Comparison of ENCODE assay signal across 8 cellular contexts in genomic region chr9:15104826-15105420, GRCh38.
A peak's percentile ranks its signal among the peaks of the same experiment; 100 is the strongest.
DNase-seq lines count a peak whose midpoint lies in the region; ATAC-seq and TF ChIP-seq lines count a peak whose summit lies in the region.

No MANE protein-coding gene starts in this region.

- 26 to 36% methylated on average over 4 of the region's 4 CpGs for WGBS in esophagus squamous epithelium, 2 donors

- POLR2A ChIA-PET in activated CD4-positive, alpha-beta T cell treated with anti-CD3 and anti-CD28 coated beads, Interleukin-2, amount 10 ng/mL, durations not matched to agents 7 days and 5 days (lab: Charles Lee) = no interaction called here

- H3K4me3 Mint-ChIP-seq in activated CD4-positive, alpha-beta T cell treated with anti-CD3 and anti-CD28 coated beads, Interleukin-2, amount 10 ng/mL, durations not matched to agents 7 days and 5 days = no peak overlapping the region
- no peak overlapping the region for H3K4me3 Mint-ChIP-seq in osteocyte (ENCODE audit: unreplicated experiment)

- no peaks in the 10 kb centered on the region for H3K4me1 Mint-ChIP-seq in activated CD4-positive, alpha-beta T cell treated with anti-CD3 and anti-CD28 coated beads, Interleukin-2, amount 10 ng/mL, durations not matched to agents 7 days and 5 days
- H3K4me1 Mint-ChIP-seq in osteocyte (ENCODE audit: unreplicated experiment) = no peaks in the 10 kb centered on the region

- peaks cover 0 to 5% (median 0%) of the 10 kb centered on the region in 3 donors for H3K9me3 ChIP-seq in esophagus squamous epithelium

- ATAC-seq in GM18868 (IDR thresholded peaks at IDR 0.05; ENCODE audit: unreplicated experiment) (peak; percentile 95), HG02973 (IDR thresholded peaks at IDR 0.05; ENCODE audit: unreplicated experiment) (peak; percentile 84)

- no peaks in the 10 kb centered on the region for H3K36me3 Mint-ChIP-seq in activated CD4-positive, alpha-beta T cell treated with anti-CD3 and anti-CD28 coated beads, Interleukin-2, amount 10 ng/mL, durations not matched to agents 7 days and 5 days (ENCODE audit: low read depth)
- peaks cover 3% of the 10 kb centered on the region for H3K36me3 Mint-ChIP-seq in osteocyte (ENCODE audit: unreplicated experiment)

- no peaks in the 10 kb centered on the region for H3K27me3 ChIP-seq in esophagus squamous epithelium

- H3K36me3 ChIP-seq in esophagus squamous epithelium = no peaks in the 10 kb centered on the region

- TF ChIP-seq POLR2A in esophagus squamous epithelium (IDR thresholded peaks at IDR 0.05) = no peak

- TF ChIP-seq CTCF in esophagus squamous epithelium (IDR thresholded peaks at IDR 0.05) (peak in 5 of 6 experiments; percentile 37 to 70 (median 57)), osteocyte (IDR thresholded peaks at IDR 0.05) (peak; percentile 79)

- H3K9me3 Mint-ChIP-seq in activated CD4-positive, alpha-beta T cell treated with anti-CD3 and anti-CD28 coated beads, Interleukin-2, amount 10 ng/mL, durations not matched to agents 7 days and 5 days = no peaks in the 10 kb centered on the region
- no peaks in the 10 kb centered on the region for H3K9me3 Mint-ChIP-seq in osteocyte (ENCODE audit: unreplicated experiment)

- CTCF ChIA-PET in activated CD4-positive, alpha-beta T cell treated with anti-CD3 and anti-CD28 coated beads, Interleukin-2, amount 10 ng/mL, durations not matched to agents 7 days and 5 days (lab: Charles Lee) = no interaction called here

- H3K4me1 ChIP-seq in esophagus squamous epithelium = no peaks in the 10 kb centered on the region

- intact Hi-C loops in esophagus squamous epithelium (cut with DNase I) = no loop called here

- H3K27ac Mint-ChIP-seq in activated CD4-positive, alpha-beta T cell treated with anti-CD3 and anti-CD28 coated beads, Interleukin-2, amount 10 ng/mL, durations not matched to agents 7 days and 5 days = no peak overlapping the region
- no peak overlapping the region for H3K27ac Mint-ChIP-seq in osteocyte (ENCODE audit: unreplicated experiment)

- no peak overlapping the region for H3K4me3 ChIP-seq in esophagus squamous epithelium

- H3K27ac ChIP-seq in esophagus squamous epithelium = no peak overlapping the region

- peaks cover 10% of the 10 kb centered on the region for H3K27me3 Mint-ChIP-seq in activated CD4-positive, alpha-beta T cell treated with anti-CD3 and anti-CD28 coated beads, Interleukin-2, amount 10 ng/mL, durations not matched to agents 7 days and 5 days
- H3K27me3 Mint-ChIP-seq in osteocyte (ENCODE audit: unreplicated experiment) = peaks cover 42% of the 10 kb centered on the region

- DNase-seq in COR-L47 (lab: John Stamatoyannopoulos, UW) (peak; percentile 33), NCI-H2196 (lab: John Stamatoyannopoulos, UW; ENCODE audit: unreplicated experiment) (peak; percentile 67), esophagus squamous epithelium (lab: John Stamatoyannopoulos, UW) (no peak), osteocyte (ENCODE audit: extremely low spot score, unreplicated experiment) (no peak), dedifferentiated amniotic fluid mesenchymal stem cell (ENCODE audit: extremely low spot score) (no peak)
- DNase-seq in activated CD4-positive, alpha-beta T cell treated with anti-CD3 and anti-CD28 coated beads, Interleukin-2, amount 10 ng/mL, durations not matched to agents 7 days and 5 days = peak; percentile 68

Comparison
In these comparisons a context has a peak if more than half of its experiments do, and no peak if none do; other contexts are left out.
1. DNase-seq: peak in COR-L47 (single experiment), NCI-H2196 (single experiment) and activated CD4-positive, alpha-beta T cell treated with anti-CD3 and anti-CD28 coated beads, Interleukin-2, amount 10 ng/mL, durations not matched to agents 7 days and 5 days (single experiment); none in esophagus squamous epithelium (single experiment), osteocyte (single experiment) and dedifferentiated amniotic fluid mesenchymal stem cell (single experiment).